8 cellular contexts compared by ENCODE assay signal in genomic region chr1:111733183-111733995, GRCh38. TPM values are rescaled to one million over a fixed set of nuclear protein-coding genes. Genes with fewer than 3 reads are reported as not detected.
DNase-seq lines count a peak whose midpoint lies in the region; ATAC-seq and TF ChIP-seq lines count a peak whose summit lies in the region.

No MANE protein-coding gene starts in this region.

- no peak overlapping the region for H3K4me3 Mint-ChIP-seq in activated T-cell treated with anti-CD3 and anti-CD28 coated beads, Interleukin-2, amount 50 U/mL, for 4 hours

- H3K9me3 ChIP-seq in suprapubic skin = no peaks in the 10 kb centered on the region

- H3K9me3 Mint-ChIP-seq in activated T-cell treated with anti-CD3 and anti-CD28 coated beads, Interleukin-2, amount 50 U/mL, for 4 hours = no peaks in the 10 kb centered on the region

- peaks cover 10% of the 10 kb centered on the region for H3K4me1 Mint-ChIP-seq in activated T-cell treated with anti-CD3 and anti-CD28 coated beads, Interleukin-2, amount 50 U/mL, for 4 hours (ENCODE audit: low read depth)

- peak; percentile 82 for DNase-seq in KBM-7
- peak; percentile 43 for DNase-seq in amniotic stem cell (lab: John Stamatoyannopoulos, UW)
- DNase-seq in iris pigment epithelial cell (ENCODE audit: low read depth) = peak; percentile 76
- peak in 1 of 2 donors; percentile 77 for DNase-seq in suprapubic skin (ENCODE audit: low spot score in 2 of 2)
- DNase-seq in NCI-H2081 treated with DMSO at 0.1 percent for 48 hours (lab: John Stamatoyannopoulos, UW) = no peak
- no peak for DNase-seq in D341Med (ENCODE audit: low spot score)
- DNase-seq in SHP77 (lab: John Stamatoyannopoulos, UW) = no peak
- no peak for DNase-seq in activated T-cell treated with anti-CD3 and anti-CD28 coated beads, Interleukin-2, amount 50 U/mL, for 4 hours

- H3K36me3 ChIP-seq in suprapubic skin = no peaks in the 10 kb centered on the region

- TF ChIP-seq CTCF in suprapubic skin (IDR thresholded peaks at IDR 0.05) = no peak

- in situ Hi-C loops in KBM-7 (cut with MboI; ENCODE audit: low pct_unique_long_range_greater_than_20kb, low sequenced_read_pairs) = no loop called here

- no peak for ATAC-seq in activated T-cell treated with anti-CD3 and anti-CD28 coated beads, Interleukin-2, amount 50 U/mL, for 4 hours

- H3K36me3 Mint-ChIP-seq in activated T-cell treated with anti-CD3 and anti-CD28 coated beads, Interleukin-2, amount 50 U/mL, for 4 hours (ENCODE audit: insufficient read depth) = no peaks in the 10 kb centered on the region

- H3K4me3 ChIP-seq in suprapubic skin = no peak overlapping the region

- TF ChIP-seq POLR2A in suprapubic skin (IDR thresholded peaks at IDR 0.05) = no peak

- H3K4me1 ChIP-seq in suprapubic skin = peaks cover 65% of the 10 kb centered on the region

- 52% methylated on average over 9 of the region's 9 CpGs for WGBS in suprapubic skin

- no peak for TF ChIP-seq EP300 in suprapubic skin (IDR thresholded peaks at IDR 0.05)

- H3K27me3 Mint-ChIP-seq in activated T-cell treated with anti-CD3 and anti-CD28 coated beads, Interleukin-2, amount 50 U/mL, for 4 hours (ENCODE audit: low read depth) = peaks cover 11% of the 10 kb centered on the region

- peak overlapping the region; percentile 53 for H3K27ac ChIP-seq in suprapubic skin

- H3K27me3 ChIP-seq in suprapubic skin = no peaks in the 10 kb centered on the region

RNA-seq across cellular contexts. Expression of gene INKA2, which starts 5.8 kb away (rescaled TPM):
- 1 to 10 TPM; 4.1 to 7.3 (median 5.2) TPM for total RNA-seq in suprapubic skin
- total RNA-seq in activated T-cell treated with anti-CD3 and anti-CD28 coated beads, Interleukin-2, amount 50 U/mL, for 4 hours = under 1 TPM; 0.25 to 0.82 (median 0.76) TPM

RNA-seq across cellular contexts. Expression of gene DDX20, which starts 22.3 kb away (rescaled TPM):
- 10 to 100 TPM; 16.0 to 25.0 (median 21.5) TPM for total RNA-seq in suprapubic skin
- total RNA-seq in activated T-cell treated with anti-CD3 and anti-CD28 coated beads, Interleukin-2, amount 50 U/mL, for 4 hours = 10 to 100 TPM; 22.0 to 26.0 (median 24.1) TPM

Comparison
In these comparisons a context has a peak if more than half of its experiments do, and no peak if none do; other contexts are left out.
1. DNase-seq: peak in KBM-7 (single experiment), amniotic stem cell (single experiment) and iris pigment epithelial cell (single experiment); none in NCI-H2081 treated with DMSO at 0.1 percent for 48 hours (single experiment), D341Med (single experiment), SHP77 (0 of 2) and activated T-cell treated with anti-CD3 and anti-CD28 coated beads, Interleukin-2, amount 50 U/mL, for 4 hours (single experiment).